In the genomic region with DNA sequence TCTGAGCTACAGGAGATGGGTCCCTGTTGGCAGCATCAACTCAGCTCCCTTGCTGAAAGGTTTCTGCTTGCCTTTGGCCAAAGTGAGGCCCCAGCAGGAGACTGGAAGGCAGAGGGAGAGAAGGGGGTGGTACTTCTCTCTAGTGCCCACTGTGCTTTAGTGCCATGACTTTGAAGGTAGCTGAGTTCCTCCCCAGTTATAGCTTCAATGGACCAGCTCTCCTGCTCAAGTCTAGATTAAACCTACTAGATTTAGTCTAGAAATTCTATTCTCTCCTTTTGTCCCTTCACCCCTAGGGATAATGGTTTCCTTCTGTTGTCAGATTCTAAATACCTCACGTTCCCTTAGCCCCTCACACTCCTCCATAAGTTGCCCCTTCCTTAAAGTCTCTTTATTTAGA, we compare ENCODE assay signal across 22 cellular contexts.
"Had no signal": no experiment of that assay in that cellular context is flagged by ENCODE, and none has a peak within 500 bp of the region (broad histone marks: within the 10 kb centered on the region; RNA-seq: fewer than 3 reads in every experiment).

No MANE protein-coding gene starts in this region.

- H3K27me3 ChIP-seq: ascending aorta, transverse colon had no signal

- FAIRE-seq: TTC549 had no signal

- ATAC-seq: activated CD8-positive, alpha-beta T cell treated with anti-CD3 and anti-CD28 coated beads, Interleukin-2, amount 10 ng/mL, durations not matched to agents 7 days and 5 days; foreskin keratinocyte; stimulated activated naive B cell treated with anti-CD40 and anti-IgM and Interleukin-4, amounts not matched to agents 10 μg/mL and 1 μg/mL and 100 μg/mL, for 72 hours; T-cell had no signal

- H3K36me3 ChIP-seq: ascending aorta, brain microvascular endothelial cell, transverse colon, WERI-Rb-1 had no signal

- H3K4me1 ChIP-seq: foreskin keratinocyte had no signal

- H3K9me3 ChIP-seq: transverse colon had no signal

- DNase-seq: activated CD4-positive, alpha-beta T cell treated with anti-CD3 and anti-CD28 coated beads, Interleukin-2, amount 50 U/mL, for 1 hour; activated CD4-positive, CD25-positive, alpha-beta regulatory T cell treated with anti-CD3 and anti-CD28 coated beads, Interleukin-2, amount 50 U/mL, for 72 hours; activated CD8-positive, alpha-beta T cell treated with anti-CD3 and anti-CD28 coated beads, Interleukin-2, amount 10 ng/mL, durations not matched to agents 7 days and 5 days; activated gamma-delta T cell; activated naive CD4-positive, alpha-beta T cell treated with anti-CD3 and anti-CD28 coated beads, Interleukin-2, amount 50 U/mL, for 16 hours; brain microvascular endothelial cell; central memory CD4-positive, alpha-beta T cell; dermis blood vessel endothelial cell; effector CD8-positive, alpha-beta T cell; erythroblast; foreskin keratinocyte; glutamatergic neuron; hippocampal formation; kidney glomerular epithelial cell; stimulated activated CD4-positive, alpha-beta T cell treated with anti-CD3 and anti-CD28 coated beads, Interleukin-2, amount 100 ng/mL, for 48 hours; stimulated activated CD8-positive, alpha-beta memory T cell treated with anti-CD3 and anti-CD28 coated beads, Interleukin-4, amount 100 ng/mL, for 48 hours; stimulated activated naive B cell treated with anti-CD40 and anti-IgM and Interleukin-4, amounts not matched to agents 10 μg/mL and 1 μg/mL and 100 μg/mL, for 72 hours; T-cell; WERI-Rb-1 had no signal

- H3K27ac ChIP-seq: ascending aorta, brain microvascular endothelial cell, foreskin keratinocyte, WERI-Rb-1 had no signal

- H3K4me3 ChIP-seq: ascending aorta, transverse colon had no signal
